Comparison of ENCODE assay signal across 8 cellular contexts in genomic region chr1:26234644-26235384, GRCh38. TPM values are rescaled to one million over a fixed set of nuclear protein-coding genes. Genes with fewer than 3 reads are reported as not detected.
A peak's percentile ranks its signal among the peaks of the same experiment; 100 is the strongest.
DNase-seq lines count a peak whose midpoint lies in the region; ATAC-seq and TF ChIP-seq lines count a peak whose summit lies in the region.

No MANE protein-coding gene starts in this region.

- H3K4me3 ChIP-seq in endocrine pancreas (ENCODE audit: control insufficient read depth, insufficient read depth, low read length), result peak overlapping the region; percentile 66
- H3K4me3 ChIP-seq in muscle layer of colon (ENCODE audit: low read depth in 1 of 2, low read length in 2 of 2), result peak overlapping the region; percentile 88 to 96

- peak; percentile 10 for ATAC-seq in HG02973 (IDR thresholded peaks at IDR 0.05; ENCODE audit: unreplicated experiment)
- ATAC-seq in SK-N-SH treated with all-trans-retinoic acid at 6 μM for 48 hours, result peak; percentile 57
- ATAC-seq in esophagus mucosa, result no peak

- H3K9me3 ChIP-seq in endocrine pancreas (ENCODE audit: control insufficient read depth, low read length) (no peaks in the 10 kb centered on the region), muscle layer of colon (ENCODE audit: low read length) (no peaks in the 10 kb centered on the region)

- no peaks in the 10 kb centered on the region for H3K27me3 ChIP-seq in endocrine pancreas (ENCODE audit: control insufficient read depth, insufficient read depth, low read length)
- no peaks in the 10 kb centered on the region for H3K27me3 ChIP-seq in muscle layer of colon (ENCODE audit: control insufficient read depth in 1 of 2, insufficient read depth in 2 of 2, low read length in 2 of 2)

- peak; percentile 23 to 36 for DNase-seq in NCI-H446 (lab: John Stamatoyannopoulos, UW)
- no peak for DNase-seq in NCI-H446 treated with DMSO at 0.1 percent for 48 hours (lab: John Stamatoyannopoulos, UW)
- DNase-seq in middle frontal gyrus (ENCODE audit: extremely low spot score, low spot score), result no peak

- peak overlapping the region; percentile 97 for H3K9ac ChIP-seq in endocrine pancreas (ENCODE audit: control insufficient read depth, insufficient read depth, low read length)
- H3K9ac ChIP-seq in muscle layer of colon (ENCODE audit: low read length), result peak overlapping the region; percentile 98

- no peaks in the 10 kb centered on the region for H3K36me3 ChIP-seq in endocrine pancreas (ENCODE audit: control insufficient read depth, insufficient read depth, low read length)
- no peaks in the 10 kb centered on the region for H3K36me3 ChIP-seq in muscle layer of colon (ENCODE audit: insufficient read depth, low read length)

- peak overlapping the region; percentile 74 for H3K27ac ChIP-seq in muscle layer of colon (ENCODE audit: low read depth, low read length)

- peaks cover 12% of the 10 kb centered on the region for H3K4me1 ChIP-seq in endocrine pancreas (ENCODE audit: control insufficient read depth, insufficient read depth, low read length)
- H3K4me1 ChIP-seq in muscle layer of colon (ENCODE audit: insufficient read depth, low read length), result peaks cover 8% of the 10 kb centered on the region

TF ChIP-seq in SK-N-SH treated with all-trans-retinoic acid at 6 μM for 48 hours, 23 proteins besides CTCF, POLR2A, EP300 and RAD21:
- TF ChIP-seq ZC3H10 (CRISPR knock-in tag; IDR thresholded peaks at IDR 0.05) (no peak), CSDC2 (CRISPR knock-in tag; IDR thresholded peaks at IDR 0.05) (no peak), OSR1 (CRISPR knock-in tag; IDR thresholded peaks at IDR 0.05) (no peak), ZNF565 (CRISPR knock-in tag; conservative IDR thresholded peaks at IDR 0.05; ENCODE audit: low read depth) (no peak), ZFP3 (CRISPR knock-in tag; IDR thresholded peaks at IDR 0.05) (no peak), RARB (CRISPR knock-in tag; IDR thresholded peaks at IDR 0.05) (no peak), GLIS3 (CRISPR knock-in tag; IDR thresholded peaks at IDR 0.05) (no peak), TSHZ2 (CRISPR knock-in tag; IDR thresholded peaks at IDR 0.05) (no peak), ISL1 (CRISPR knock-in tag; IDR thresholded peaks at IDR 0.05) (no peak), PPARA (CRISPR knock-in tag; IDR thresholded peaks at IDR 0.05; ENCODE audit: borderline replicate concordance) (no peak), BACH2 (CRISPR knock-in tag; IDR thresholded peaks at IDR 0.05; ENCODE audit: borderline replicate concordance) (no peak), TCF4 (CRISPR knock-in tag; IDR thresholded peaks at IDR 0.05; ENCODE audit: borderline replicate concordance) (no peak), ARNTL (CRISPR knock-in tag; IDR thresholded peaks at IDR 0.05; ENCODE audit: borderline replicate concordance, low read depth) (no peak), ZNF70 (CRISPR knock-in tag; IDR thresholded peaks at IDR 0.05) (no peak), ESRRG (CRISPR knock-in tag; IDR thresholded peaks at IDR 0.05) (no peak), SNAI2 (CRISPR knock-in tag; IDR thresholded peaks at IDR 0.05) (no peak)
- TF ChIP-seq, protein P1, sequence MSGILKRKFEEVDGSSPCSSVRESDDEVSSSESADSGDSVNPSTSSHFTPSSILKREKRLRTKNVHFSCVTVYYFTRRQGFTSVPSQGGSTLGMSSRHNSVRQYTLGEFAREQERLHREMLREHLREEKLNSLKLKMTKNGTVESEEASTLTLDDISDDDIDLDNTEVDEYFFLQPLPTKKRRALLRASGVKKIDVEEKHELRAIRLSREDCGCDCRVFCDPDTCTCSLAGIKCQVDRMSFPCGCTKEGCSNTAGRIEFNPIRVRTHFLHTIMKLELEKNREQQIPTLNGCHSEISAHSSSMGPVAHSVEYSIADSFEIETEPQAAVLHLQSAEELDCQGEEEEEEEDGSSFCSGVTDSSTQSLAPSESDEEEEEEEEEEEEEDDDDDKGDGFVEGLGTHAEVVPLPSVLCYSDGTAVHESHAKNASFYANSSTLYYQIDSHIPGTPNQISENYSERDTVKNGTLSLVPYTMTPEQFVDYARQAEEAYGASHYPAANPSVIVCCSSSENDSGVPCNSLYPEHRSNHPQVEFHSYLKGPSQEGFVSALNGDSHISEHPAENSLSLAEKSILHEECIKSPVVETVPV (CRISPR knock-in tag; IDR thresholded peaks at IDR 0.05), result no peak

RNA-seq across cellular contexts. Expression of gene CEP85, which starts 0.8 kb away (rescaled TPM):
- total RNA-seq in esophagus mucosa, result 8.7 TPM

RNA-seq across cellular contexts. Expression of gene CATSPER4, which starts 44.4 kb away (rescaled TPM):
- not detected for total RNA-seq in esophagus mucosa

RNA-seq across cellular contexts. Expression of gene SH3BGRL3, which starts 45.1 kb away (rescaled TPM):
- 242 TPM for total RNA-seq in esophagus mucosa

RNA-seq across cellular contexts. Expression of gene CNKSR1, which starts 57.5 kb away (rescaled TPM):
- 19.7 TPM for total RNA-seq in esophagus mucosa

Comparison
In these comparisons a context has a peak if more than half of its experiments do, and no peak if none do; other contexts are left out.
1. DNase-seq: peak in NCI-H446 (2 of 2); none in NCI-H446 treated with DMSO at 0.1 percent for 48 hours (single experiment) and middle frontal gyrus (single experiment).